In genomic region chr22:49616356-49617231, GRCh38 we compare ENCODE assay signal across 14 cellular contexts.
"Had no signal": no experiment of that assay in that cellular context is flagged by ENCODE, and none has a peak within 500 bp of the region (broad histone marks: within the 10 kb centered on the region; RNA-seq: fewer than 3 reads in every experiment).

No MANE protein-coding gene starts in this region.

- H3K4me1 ChIP-seq: prostate gland had no signal

- DNase-seq: activated CD4-positive, alpha-beta memory T cell treated with anti-CD3 and anti-CD28 coated beads for 36 hours; activated naive CD4-positive, alpha-beta T cell treated with anti-CD3 and anti-CD28 coated beads, Interleukin-2, amount 10 ng/mL, durations not matched to agents 7 days and 5 days; amygdala; brain microvascular endothelial cell; dermis blood vessel endothelial cell; endodermal cell; erythroblast; occipital lobe; stimulated activated CD4-positive, alpha-beta T cell treated with anti-CD3 and anti-CD28 coated beads, Interleukin-4, amount 100 ng/mL, for 1 hour; stimulated activated CD8-positive, alpha-beta memory T cell treated with anti-CD3 and anti-CD28 coated beads, Interleukin-4, amount 100 ng/mL, for 48 hours; stimulated activated naive CD8-positive, alpha-beta T cell treated with anti-CD3 and anti-CD28 coated beads, Interleukin-15, amount 100 ng/mL, for 72 hours had no signal

- H3K36me3 ChIP-seq: brain microvascular endothelial cell, prostate gland, thoracic aorta had no signal

- H3K9me3 ChIP-seq: prostate gland had no signal

- ATAC-seq: stimulated activated naive CD8-positive, alpha-beta T cell treated with anti-CD3 and anti-CD28 coated beads, Interleukin-15, amount 100 ng/mL, for 72 hours had no signal

- H3K4me3 ChIP-seq: hepatocyte, prostate gland, thoracic aorta had no signal

- H3K27me3 ChIP-seq: brain microvascular endothelial cell, hepatocyte had no signal

- H3K27ac ChIP-seq: brain microvascular endothelial cell, hepatocyte, prostate gland, thoracic aorta had no signal
